In genomic region chr19:55459950-55460657, GRCh38 we compare ENCODE assay signal across 9 cellular contexts. TPM values are rescaled to one million over a fixed set of nuclear protein-coding genes. Genes with fewer than 3 reads are reported as not detected.
A peak's percentile ranks its signal among the peaks of the same experiment; 100 is the strongest.
DNase-seq lines count a peak whose midpoint lies in the region; ATAC-seq and TF ChIP-seq lines count a peak whose summit lies in the region.
"Had no signal": no experiment of that assay in that cellular context is flagged by ENCODE, and none has a peak within 500 bp of the region (broad histone marks: within the 10 kb centered on the region; RNA-seq: fewer than 3 reads in every experiment).

No MANE protein-coding gene starts in this region.

- H3K4me3 Mint-ChIP-seq in T-cell = peak overlapping the region; percentile 85 to 88 (median 87)

- no peak for TF ChIP-seq CTCF in fibroblast of villous mesenchyme (IDR thresholded peaks at IDR 0.05; ENCODE audit: insufficient read depth, low read depth, low read length)

- peaks cover 4% of the 10 kb centered on the region for H3K36me3 Mint-ChIP-seq in T-cell

- H3K27ac Mint-ChIP-seq in T-cell = peak overlapping the region in 1 of 2 donors; percentile 20

- DNase-seq in NCI-H2107 treated with DMSO at 0.1 percent for 48 hours (lab: John Stamatoyannopoulos, UW; ENCODE audit: unreplicated experiment) (peak; percentile 8), NCI-H2107 (lab: John Stamatoyannopoulos, UW) (no peak), T-cell (no peak), fibroblast of villous mesenchyme (ENCODE audit: low read depth) (peak; percentile 75), NCI-H2171 (lab: John Stamatoyannopoulos, UW) (no peak)

- H3K4me3 ChIP-seq in fibroblast of villous mesenchyme (ENCODE audit: low read depth, low read length) = peak overlapping the region; percentile 73
- peak overlapping the region in 4 of 7 experiments; percentile 69 to 93 (median 86) for H3K4me3 ChIP-seq in skin epidermis

- no peak for ATAC-seq in T-cell (replicated peaks in 1 of 4)
- no peak for ATAC-seq in GM21381 (IDR thresholded peaks at IDR 0.05; ENCODE audit: unreplicated experiment)
- no peak for ATAC-seq in GM21423 (IDR thresholded peaks at IDR 0.05; ENCODE audit: unreplicated experiment)

- CTCF ChIA-PET in T-cell (lab: Charles Lee) = interaction anchor here (0.6 to 1.2 kb wide), 2 partner anchors 7 to 56 kb away, joined by 4 to 7 read pairs; no protein-coding TSS in a partner anchor

- H3K27me3 Mint-ChIP-seq in T-cell = peaks cover 0 to 2% of the 10 kb centered on the region in 2 donors

- H3K27ac ChIP-seq in skin epidermis = peak overlapping the region in 13 of 21 experiments; percentile 27 to 94 (median 85)
- H3K27ac ChIP-seq: SJSA1 had no signal

- POLR2A ChIA-PET in T-cell (lab: Charles Lee) = interaction anchor here in 1 of 2 donors (0.6 kb wide), 1 partner anchor 22 kb away, joined by 3 read pairs; no protein-coding TSS in a partner anchor

- H3K9me3 Mint-ChIP-seq in T-cell = no peaks in the 10 kb centered on the region

- H3K4me1 Mint-ChIP-seq in T-cell = peaks cover 20 to 30% (median 25%) of the 10 kb centered on the region in 3 donors

RNA-seq across cellular contexts. Expression of gene ISOC2, which starts 1.3 kb away (rescaled TPM):
- total RNA-seq in T-cell (10 to 100 TPM in 3 of 5 donors, 1 to 10 TPM in 2; 6.8 to 18.9 (median 14.7) TPM), fibroblast of villous mesenchyme (57.9 and 74.4 TPM in 2 replicates)

RNA-seq across cellular contexts. Expression of gene C19orf85, which starts 4.4 kb away (rescaled TPM):
- total RNA-seq in T-cell (not detected), fibroblast of villous mesenchyme (not detected in 2 replicates)
- total RNA-seq: SJSA1 had no signal

RNA-seq across cellular contexts. Expression of gene ZNF628, which starts 16.3 kb away (rescaled TPM):
- 10 to 100 TPM; 14.2 to 24.1 (median 16.2) TPM for total RNA-seq in T-cell
- 0.86 and 2.6 TPM in 2 replicates for total RNA-seq in fibroblast of villous mesenchyme

RNA-seq across cellular contexts. Expression of gene SHISA7, which starts 17.0 kb away (rescaled TPM):
- not detected for total RNA-seq in T-cell
- not detected in 2 replicates for total RNA-seq in fibroblast of villous mesenchyme
- total RNA-seq: SJSA1 had no signal

RNA-seq across cellular contexts. Expression of gene NAT14, which starts 24.9 kb away (rescaled TPM):
- total RNA-seq in T-cell (10 to 100 TPM in 1 of 5 donors, 1 to 10 TPM in 4; 6.3 to 10.4 (median 8.1) TPM), fibroblast of villous mesenchyme (18.1 and 20.3 TPM in 2 replicates)

Comparison
In these comparisons a context has a peak if more than half of its experiments do, and no peak if none do; other contexts are left out.
1. DNase-seq: peak in NCI-H2107 treated with DMSO at 0.1 percent for 48 hours (single experiment) and fibroblast of villous mesenchyme (single experiment); none in NCI-H2107 (single experiment), T-cell (0 of 34) and NCI-H2171 (single experiment).